17 cellular contexts compared by ENCODE assay signal in genomic region chr11:115287266-115287665, GRCh38.
"Had no signal": no experiment of that assay in that cellular context is flagged by ENCODE, and none has a peak within 500 bp of the region (broad histone marks: within the 10 kb centered on the region; RNA-seq: fewer than 3 reads in every experiment).

No MANE protein-coding gene starts in this region.

- H3K27ac ChIP-seq: ascending aorta, colonic mucosa, foreskin keratinocyte, heart right ventricle, spleen, VCaP had no signal

- H3K36me3 Mint-ChIP-seq: activated CD4-positive, alpha-beta memory T cell treated with anti-CD3 and anti-CD28 coated beads for 36 hours; memory B cell; stimulated activated memory B cell treated with anti-CD40 and anti-IgM and Interleukin-4, amounts not matched to agents 10 μg/mL and 1 μg/mL and 100 μg/mL, for 72 hours had no signal

- FAIRE-seq: endothelial cell of umbilical vein, islet of Langerhans had no signal

- DNase-seq: activated CD4-positive, alpha-beta memory T cell treated with anti-CD3 and anti-CD28 coated beads for 36 hours; activated gamma-delta T cell treated with Interleukin-2 at 50 U/mL for 16 hours; activated T-cell treated with anti-CD3 and anti-CD28 coated beads, Interleukin-2, amount 50 U/mL, for 4 hours; colonic mucosa; foreskin keratinocyte; heart right ventricle; spleen; stimulated activated CD4-positive, alpha-beta T cell treated with anti-CD3 and anti-CD28 coated beads, Interleukin-1b, Interleukin-23, amount 100 ng/mL, for 48 hours had no signal

- H3K36me3 ChIP-seq: ascending aorta, colonic mucosa, heart right ventricle, spleen, tibial nerve had no signal

- H3K9me3 ChIP-seq: ascending aorta, colonic mucosa, heart right ventricle, spleen, tibial nerve had no signal

- H3K27me3 Mint-ChIP-seq: activated CD4-positive, alpha-beta memory T cell treated with anti-CD3 and anti-CD28 coated beads for 36 hours had no signal

- H3K27ac Mint-ChIP-seq: activated CD4-positive, alpha-beta memory T cell treated with anti-CD3 and anti-CD28 coated beads for 36 hours; memory B cell; stimulated activated memory B cell treated with anti-CD40 and anti-IgM and Interleukin-4, amounts not matched to agents 10 μg/mL and 1 μg/mL and 100 μg/mL, for 72 hours had no signal

- H3K4me3 ChIP-seq: ascending aorta, colonic mucosa, heart right ventricle, spleen, tibial nerve had no signal

- H3K4me1 Mint-ChIP-seq: memory B cell; stimulated activated memory B cell treated with anti-CD40 and anti-IgM and Interleukin-4, amounts not matched to agents 10 μg/mL and 1 μg/mL and 100 μg/mL, for 72 hours had no signal

- ATAC-seq: activated T-cell treated with anti-CD3 and anti-CD28 coated beads, Interleukin-2, amount 50 U/mL, for 4 hours; foreskin keratinocyte; heart right ventricle; sciatic nerve; stimulated activated memory B cell treated with anti-CD40 and anti-IgM and Interleukin-4, amounts not matched to agents 10 μg/mL and 1 μg/mL and 100 μg/mL, for 72 hours had no signal

- H3K4me1 ChIP-seq: ascending aorta, colonic mucosa, foreskin keratinocyte had no signal

- H3K4me3 Mint-ChIP-seq: activated CD4-positive, alpha-beta memory T cell treated with anti-CD3 and anti-CD28 coated beads for 36 hours; activated T-cell treated with anti-CD3 and anti-CD28 coated beads, Interleukin-2, amount 50 U/mL, for 4 hours; memory B cell; nephron; stimulated activated memory B cell treated with anti-CD40 and anti-IgM and Interleukin-4, amounts not matched to agents 10 μg/mL and 1 μg/mL and 100 μg/mL, for 72 hours had no signal

- H3K9me3 Mint-ChIP-seq: activated CD4-positive, alpha-beta memory T cell treated with anti-CD3 and anti-CD28 coated beads for 36 hours; activated T-cell treated with anti-CD3 and anti-CD28 coated beads, Interleukin-2, amount 50 U/mL, for 4 hours; memory B cell; nephron; stimulated activated memory B cell treated with anti-CD40 and anti-IgM and Interleukin-4, amounts not matched to agents 10 μg/mL and 1 μg/mL and 100 μg/mL, for 72 hours had no signal

- H3K27me3 ChIP-seq: ascending aorta, colonic mucosa, foreskin keratinocyte, heart right ventricle, spleen, tibial nerve had no signal
